In genomic region chr2:127063701-127064590, GRCh38 we compare ENCODE assay signal across 1 cellular context.
TF ChIP-seq lines count a peak whose summit lies in the region.

No MANE protein-coding gene starts in this region.

TF ChIP-seq in endothelial cell of umbilical vein, 7 proteins besides CTCF, POLR2A, EP300 and RAD21 (continued from another document):
- no peak for TF ChIP-seq MAX (IDR thresholded peaks at IDR 0.05; ENCODE audit: insufficient read depth, insufficient read length)
